ENCODE assay signal across 1 cellular context in genomic region chr3:47356201-47356600, GRCh38.
A peak's percentile ranks its signal among the peaks of the same experiment; 100 is the strongest.
TF ChIP-seq lines count a peak whose summit lies in the region.

No MANE protein-coding gene starts in this region.

TF ChIP-seq in K562, 482 proteins besides CTCF, POLR2A, EP300 and RAD21 (continued from another document):
- peak; percentile 71; the same call in 1 of the 2 replicates for TF ChIP-seq ZBTB33 (CRISPR knock-in tag; IDR thresholded peaks at IDR 0.05)
- TF ChIP-seq GTF2E2 (tag; IDR thresholded peaks at IDR 0.05): no peak
- TF ChIP-seq MCM7 (IDR thresholded peaks at IDR 0.05): no peak
